In genomic region chr5:3599283-3600105, GRCh38 we compare ENCODE assay signal across 15 cellular contexts. TPM values are rescaled to one million over a fixed set of nuclear protein-coding genes. Genes with fewer than 3 reads are reported as not detected.
DNase-seq lines count a peak whose midpoint lies in the region; ATAC-seq, FAIRE-seq and TF ChIP-seq lines count a peak whose summit lies in the region.
"Had no signal": no experiment of that assay in that cellular context is flagged by ENCODE, and none has a peak within 500 bp of the region (broad histone marks: within the 10 kb centered on the region; RNA-seq: fewer than 3 reads in every experiment).

No MANE protein-coding gene starts in this region.

- H3K27me3 Mint-ChIP-seq in naive thymus-derived CD4-positive, alpha-beta T cell: peaks cover 55 to 70% (median 59%) of the 10 kb centered on the region in 5 donors

- peak overlapping the region in 1 of 10 donors; percentile 25 for H3K4me3 Mint-ChIP-seq in naive thymus-derived CD4-positive, alpha-beta T cell
- H3K4me3 Mint-ChIP-seq: T-helper 1 cell treated with Interleukin-12 subunit alpha and Interleukin-12 subunit beta and Interleukin-4 antibody, amounts not matched to agents 30 μg/mL and 1 μg/mL, for 36 hours had no signal

- H3K27ac ChIP-seq in H1 (ENCODE audit: low read depth, low read length): no peak overlapping the region
- H3K27ac ChIP-seq in naive thymus-derived CD4-positive, alpha-beta T cell (ENCODE audit: low read depth, low read length): no peak overlapping the region

- H4K91ac ChIP-seq in H1 (replicated peaks; ENCODE audit: insufficient read length, low read length): peak overlapping the region; percentile 84

- H4K20me1 ChIP-seq in H1 (replicated peaks in 1 of 2; ENCODE audit: control insufficient read depth in 1 of 2, insufficient read depth in 2 of 2, low read length in 2 of 2): peaks cover 9 to 12% of the 10 kb centered on the region in 2 experiments

- H3K23ac ChIP-seq in H1 (ENCODE audit: insufficient read length): no peak overlapping the region

- H2AK5ac ChIP-seq in H1 (ENCODE audit: low read depth, low read length): no peak overlapping the region

- ATAC-seq in naive thymus-derived CD4-positive, alpha-beta T cell: no peak
- ATAC-seq in stimulated activated naive CD8-positive, alpha-beta T cell treated with anti-CD3 and anti-CD28 coated beads, Interleukin-15, Interleukin-2, amounts not matched to agents 100 U/mL and 50 U/mL, for 24 hours: no peak

- H2BK12ac ChIP-seq in H1 (ENCODE audit: low read depth, low read length): peak overlapping the region; percentile 97

- H2BK120ac ChIP-seq in H1 (replicated peaks; ENCODE audit: low read depth, low read length): peak overlapping the region; percentile 43

- no peak overlapping the region for H3K56ac ChIP-seq in H1 (replicated peaks; ENCODE audit: insufficient read length, low read depth, low read length)

- peaks cover 77 to 94% (median 86%) of the 10 kb centered on the region in 4 experiments for H3K27me3 ChIP-seq in H1 (replicated peaks in 1 of 4; ENCODE audit: control insufficient read depth in 3 of 4, extremely low read depth in 1 of 4, insufficient read depth in 3 of 4, low read length in 3 of 4)
- no peaks in the 10 kb centered on the region for H3K27me3 ChIP-seq in naive thymus-derived CD4-positive, alpha-beta T cell (ENCODE audit: control insufficient read depth in 2 of 2, insufficient read depth in 2 of 2, low read length in 2 of 2)

- H3K4me1 ChIP-seq in H1 (replicated peaks in 1 of 4; ENCODE audit: control insufficient read depth in 3 of 4, insufficient read depth in 4 of 4, low read length in 3 of 4): peaks cover 0 to 34% (median 16%) of the 10 kb centered on the region in 4 experiments; a peak in 6 of 7 replicates
- H3K4me1 ChIP-seq in naive thymus-derived CD4-positive, alpha-beta T cell (ENCODE audit: control insufficient read depth in 2 of 2, insufficient read depth in 2 of 2, low read length in 2 of 2): no peaks in the 10 kb centered on the region

- peak overlapping the region in 1 of 9 donors; percentile 46 for H3K27ac Mint-ChIP-seq in naive thymus-derived CD4-positive, alpha-beta T cell
- H3K27ac Mint-ChIP-seq: T-helper 1 cell treated with Interleukin-12 subunit alpha and Interleukin-12 subunit beta and Interleukin-4 antibody, amounts not matched to agents 30 μg/mL and 1 μg/mL, for 36 hours had no signal

- POLR2A ChIA-PET in H1 (lab: Charles Lee; ENCODE audit: partially characterized antibody): no interaction called here
- POLR2A ChIA-PET in naive thymus-derived CD4-positive, alpha-beta T cell (lab: Charles Lee): no interaction called here

- H4K5ac ChIP-seq in H1 (ENCODE audit: insufficient read length, low read depth, low read length): peak overlapping the region; percentile 10

- no peak overlapping the region for H3K14ac ChIP-seq in H1 (ENCODE audit: insufficient read length)

- CTCF ChIA-PET in H1 (lab: Charles Lee; ENCODE audit: partially characterized antibody): interaction anchor here (0.8 to 1.2 kb wide), 4 partner anchors 9 to 696 kb away, joined by 3 to 4 read pairs (median 4); no protein-coding TSS in a partner anchor
- CTCF ChIA-PET in naive thymus-derived CD4-positive, alpha-beta T cell (lab: Charles Lee): no interaction called here

- peak overlapping the region; percentile 82 for H4K8ac ChIP-seq in H1 (ENCODE audit: extremely low read depth, insufficient read depth, low read length)

- TF ChIP-seq EP300 in H1 (IDR thresholded peaks at IDR 0.05; ENCODE audit: borderline replicate concordance in 1 of 2, low read depth in 2 of 2, low read length in 2 of 2): no peak

- H3K79me2 ChIP-seq in H1 (ENCODE audit: control insufficient read depth in 1 of 2, insufficient read depth in 2 of 2, low read length in 2 of 2): 0 out of 4 replicates have a peak, but pooled peaks cover 0 to 6% of the 10 kb centered on the region in 2 experiments

- no peak for FAIRE-seq in H1 (lab: Jason Lieb, UNC)
- FAIRE-seq: GM12891 had no signal

- H3K79me1 ChIP-seq in H1 (ENCODE audit: low read depth, low read length): no peaks in the 10 kb centered on the region

- TF ChIP-seq CTCF in LNCaP clone FGC (IDR thresholded peaks at IDR 0.05; ENCODE audit: control insufficient read depth, extremely low read depth, insufficient read depth) (peak; percentile 20; the same call in 1 of the 2 replicates), H1 (IDR thresholded peaks at IDR 0.05; ENCODE audit: control extremely low read depth in 1 of 3, insufficient read depth in 1 of 3, low read depth in 1 of 3, low read length in 3 of 3) (peak in 2 of 3 experiments; percentile 54 to 56; a peak in 3 of 4 replicates)

- H3K4me2 ChIP-seq in H1 (ENCODE audit: insufficient read depth in 1 of 2, low read depth in 2 of 2, low read length in 2 of 2): peak overlapping the region; percentile 81

- H3K4me1 Mint-ChIP-seq in naive thymus-derived CD4-positive, alpha-beta T cell: peaks cover 0 to 25% (median 11%) of the 10 kb centered on the region in 7 donors

- intact Hi-C loops in naive thymus-derived CD4-positive, alpha-beta T cell (cut with micrococcal nuclease): loop anchor here in 1 of 2 donors (5.0 kb wide), 1 partner anchor 852 kb away; no protein-coding TSS in a partner anchor

- H3K9me3 ChIP-seq in H1 (ENCODE audit: insufficient read depth in 2 of 2, low read depth in 1 of 2, low read length in 1 of 2): no peaks in the 10 kb centered on the region; a peak in 1 of 4 replicates
- H3K9me3 ChIP-seq in naive thymus-derived CD4-positive, alpha-beta T cell (ENCODE audit: control insufficient read depth in 2 of 3, low read length in 3 of 3): no peaks in the 10 kb centered on the region

- DNase-seq in AG20443 (ENCODE audit: low spot score) (peak; percentile 63), LNCaP clone FGC (ENCODE audit: low read depth) (no peak), H1 (ENCODE audit: low read depth in 1 of 2, low spot score in 2 of 2) (peak in 1 of 2 experiments; percentile 85), mesenteric fat pad (ENCODE audit: low spot score) (peak; percentile 68), activated gamma-delta T cell treated with Interleukin-2 at 50 U/mL for 16 hours (no peak)
- DNase-seq in naive thymus-derived CD4-positive, alpha-beta T cell: no peak
- no peak for DNase-seq in stimulated activated naive CD8-positive, alpha-beta T cell treated with anti-CD3 and anti-CD28 coated beads, Interleukin-15, Interleukin-2, amounts not matched to agents 100 U/mL and 50 U/mL, for 24 hours
- no peak for DNase-seq in activated CD4-positive, alpha-beta T cell treated with anti-CD3 and anti-CD28 coated beads, Interleukin-2, amount 50 U/mL, for 4 hours
- DNase-seq: activated CD8-positive, alpha-beta memory T cell treated with anti-CD3 and anti-CD28 coated beads, Interleukin-2, amount 50 U/mL, for 4 hours; DMS79 treated with DMSO at 0.1 percent for 48 hours; NCI-H1092 treated with DMSO at 0.1 percent for 48 hours; posterior cingulate gyrus had no signal

- no peak overlapping the region for H3K4ac ChIP-seq in H1 (replicated peaks; ENCODE audit: insufficient read length, low read depth, low read length)

- peaks cover 0 to 3% (median 0%) of the 10 kb centered on the region in 4 experiments; a peak in 2 of 8 replicates for H3K36me3 ChIP-seq in H1 (ENCODE audit: control insufficient read depth in 2 of 4, insufficient read depth in 4 of 4, low read length in 3 of 4)
- no peaks in the 10 kb centered on the region for H3K36me3 ChIP-seq in naive thymus-derived CD4-positive, alpha-beta T cell (ENCODE audit: control insufficient read depth in 2 of 3, insufficient read depth in 3 of 3, low read length in 3 of 3)

- H3K4me3 ChIP-seq in LNCaP clone FGC (ENCODE audit: low read depth, low read length): no peak overlapping the region
- peak overlapping the region; percentile 35 to 69 (median 52) for H3K4me3 ChIP-seq in H1 (ENCODE audit: extremely low read depth in 1 of 4, insufficient read depth in 2 of 4, low read depth in 3 of 4, low read length in 4 of 4)
- H3K4me3 ChIP-seq in naive thymus-derived CD4-positive, alpha-beta T cell (ENCODE audit: low read length): no peak overlapping the region

- peaks cover 0 to 15% (median 1%) of the 10 kb centered on the region in 5 donors for H3K36me3 Mint-ChIP-seq in naive thymus-derived CD4-positive, alpha-beta T cell

- 0 out of 2 replicates have a peak overlapping the region, but pooled peaks have one; percentile 61 for H2BK15ac ChIP-seq in H1 (ENCODE audit: low read length)

- peak; percentile 63 to 78 for TF ChIP-seq RAD21 in H1 (IDR thresholded peaks at IDR 0.05 in 1 of 2, conservative IDR thresholded peaks at IDR 0.05 in 1 of 2; ENCODE audit: low read depth in 2 of 2, low read length in 2 of 2)

- no peak for TF ChIP-seq POLR2A in H1 (IDR thresholded peaks at IDR 0.05; ENCODE audit: control extremely low read depth in 1 of 2, low read depth in 2 of 2, low read length in 2 of 2)

- peak overlapping the region; percentile 26; the same call in 1 of the 2 replicates for H2BK5ac ChIP-seq in H1 (ENCODE audit: low read depth, low read length)

- H3K23me2 ChIP-seq in H1 (ENCODE audit: low read depth, low read length): peaks cover 28% of the 10 kb centered on the region; the same call in 1 of the 2 replicates

- H2AFZ ChIP-seq in H1 (ENCODE audit: low read length): no peak overlapping the region; the same call in 1 of the 2 replicates

- H3K9me3 Mint-ChIP-seq in naive thymus-derived CD4-positive, alpha-beta T cell: peaks cover 0 to 15% (median 0%) of the 10 kb centered on the region in 11 donors
- H3K9me3 Mint-ChIP-seq: T-helper 1 cell treated with Interleukin-12 subunit alpha and Interleukin-12 subunit beta and Interleukin-4 antibody, amounts not matched to agents 30 μg/mL and 1 μg/mL, for 36 hours had no signal

- no peak overlapping the region for H3K9ac ChIP-seq in H1 (replicated peaks in 1 of 4; ENCODE audit: extremely low read depth in 1 of 4, low read depth in 3 of 4, low read length in 3 of 4)

- H3K18ac ChIP-seq in H1 (ENCODE audit: extremely low read depth, low read length): peak overlapping the region; percentile 78

- H2BK20ac ChIP-seq in H1 (ENCODE audit: low read length): 0 out of 2 replicates have a peak overlapping the region, but pooled peaks have one; percentile 43

- 3% methylated on average over 63 of the region's 83 CpGs; no CpG with 5 or more reads in 1 of the 2 experiments for WGBS in H1 (ENCODE audit: extremely low coverage in 1 of 2, insufficient coverage in 1 of 2, insufficient read length in 1 of 2, insufficient replicate concordance in 2 of 2, low coverage in 1 of 2, low lambda C conversion rate in 2 of 2, missing lambda C conversion rate in 1 of 2), 2 experiments

RNA-seq across cellular contexts. Expression of gene IRX1, which starts 3.9 kb away (rescaled TPM):
- total RNA-seq in H1 (2021; fragmentation: NEBNext Ultra II Directional; extraction: Animal tissue kit (Norgen Biotek cat#: 25700)): 3.9 and 5.1 TPM in 2 replicates
- polyA plus RNA-seq in H1 (2011; rRNA removed): 2.6 and 10.6 TPM in 2 replicates
- 8.5 TPM for polyA plus RNA-seq in H1 (2011; cell fraction: cytosol; rRNA removed)
- polyA plus RNA-seq in H1 (2011; cell fraction: nucleus; rRNA removed): 9.3 TPM
- 4.0 to 6.1 TPM (median 5.3 TPM) in 4 replicates for polyA plus RNA-seq in H1 (2012, experiment 1 of 2)
- 2.8 TPM for polyA plus RNA-seq in H1 (2012, experiment 2 of 2)
- 0.41 TPM for polyA plus RNA-seq in H1 (2013, experiment 1 of 2)
- 0.28 TPM for polyA plus RNA-seq in H1 (2013, experiment 2 of 2)
- 0.54 and 1.5 TPM in 2 replicates for polyA minus RNA-seq in H1 (2011; rRNA and poly(A)+ RNA removed)
- 6.5 TPM for polyA minus RNA-seq in H1 (2011; cell fraction: cytosol; rRNA and poly(A)+ RNA removed)
- 8.3 TPM for polyA minus RNA-seq in H1 (2011; cell fraction: nucleus; rRNA and poly(A)+ RNA removed)
- not detected for total RNA-seq in mesenteric fat pad
- total RNA-seq in naive thymus-derived CD4-positive, alpha-beta T cell: not detected
- not detected for polyA plus RNA-seq in naive thymus-derived CD4-positive, alpha-beta T cell
- total RNA-seq: lung microvascular endothelial cell had no signal

Comparison
In these comparisons a context has a peak if more than half of its experiments do, and no peak if none do; other contexts are left out.
1. DNase-seq: peak in AG20443 (single experiment) and mesenteric fat pad (single experiment); none in LNCaP clone FGC (single experiment), naive thymus-derived CD4-positive, alpha-beta T cell (0 of 9), activated gamma-delta T cell treated with Interleukin-2 at 50 U/mL for 16 hours (single experiment), stimulated activated naive CD8-positive, alpha-beta T cell treated with anti-CD3 and anti-CD28 coated beads, Interleukin-15, Interleukin-2, amounts not matched to agents 100 U/mL and 50 U/mL, for 24 hours (single experiment) and activated CD4-positive, alpha-beta T cell treated with anti-CD3 and anti-CD28 coated beads, Interleukin-2, amount 50 U/mL, for 4 hours (0 of 2).
2. H3K4me3 ChIP-seq: peak in H1 (4 of 4); none in LNCaP clone FGC (single experiment) and naive thymus-derived CD4-positive, alpha-beta T cell (single experiment).